Comparison of ENCODE assay signal across 12 cellular contexts in the genomic region with DNA sequence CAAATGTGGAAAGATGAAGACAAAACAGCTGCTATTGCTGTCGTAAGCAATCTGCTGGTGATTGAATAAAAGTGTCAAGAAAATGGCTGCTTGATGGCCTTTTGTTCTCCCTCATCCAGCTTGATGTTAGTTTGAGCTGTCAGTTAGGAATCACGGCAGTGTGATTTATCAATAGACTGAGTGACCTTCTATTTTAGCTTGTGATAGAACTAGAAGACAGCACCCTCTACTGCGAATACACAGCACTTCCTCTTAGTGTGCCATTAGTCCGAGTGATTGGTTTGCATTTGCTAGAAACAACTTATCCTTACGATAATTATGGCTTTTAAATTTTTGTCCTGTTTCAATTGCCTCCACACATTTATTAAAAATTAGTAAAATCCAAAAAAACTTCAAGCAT.
DNase-seq lines count a peak whose midpoint lies in the region; ATAC-seq, FAIRE-seq and TF ChIP-seq lines count a peak whose summit lies in the region.
"Had no signal": no experiment of that assay in that cellular context is flagged by ENCODE, and none has a peak within 500 bp of the region (broad histone marks: within the 10 kb centered on the region; RNA-seq: fewer than 3 reads in every experiment).

No MANE protein-coding gene starts in this region.

- intact Hi-C loops in HCT116 (cut with micrococcal nuclease) (no loop called here), colonic mucosa (cut with DNase I) (no loop called here)

- TF ChIP-seq CTCF in HCT116 (IDR thresholded peaks at IDR 0.05 in 2 of 3, conservative IDR thresholded peaks at IDR 0.05 in 1 of 3; ENCODE audit: borderline replicate concordance in 1 of 3, insufficient read depth in 1 of 3, low read depth in 2 of 3, low read length in 2 of 3), result peak in 2 of 3 experiments; percentile 42 to 49; a peak in 4 of 6 replicates
- peak; percentile 25 for TF ChIP-seq CTCF in bronchial epithelial cell (IDR thresholded peaks at IDR 0.05; ENCODE audit: insufficient read depth, low read length, severe bottlenecking)
- TF ChIP-seq CTCF in osteocyte (IDR thresholded peaks at IDR 0.05), result peak; percentile 22
- no peak for TF ChIP-seq CTCF in colonic mucosa (IDR thresholded peaks at IDR 0.05)

- peak; percentile 89 for ATAC-seq in HCT116
- no peak for ATAC-seq in natural killer cell treated with Interleukin-12 subunit alpha and Interleukin-12 subunit beta and Interleukin-15 and Interleukin-18, amount 100 ng/mL, for 72 hours
- ATAC-seq in stimulated activated effector memory CD8-positive, alpha-beta T cell treated with anti-CD3 and anti-CD28 coated beads, Interleukin-12 subunit alpha, Interleukin-12 subunit beta, amount 100 ng/mL, for 72 hours, result no peak

- no peak for FAIRE-seq in bronchial epithelial cell (lab: Jason Lieb, UNC)

- no peaks in the 10 kb centered on the region for H3K9me2 ChIP-seq in HCT116 (ENCODE audit: insufficient read depth)

- no peaks in the 10 kb centered on the region for H4K20me1 ChIP-seq in HCT116 (ENCODE audit: insufficient read depth)

- POLR2A ChIA-PET in HCT116 (lab: Charles Lee), result no interaction called here

- no peak overlapping the region for H3K27ac ChIP-seq in HCT116 (ENCODE audit: low read depth, low read length)
- H3K27ac ChIP-seq in colonic mucosa, result no peak overlapping the region
- H3K27ac ChIP-seq: esophagus muscularis mucosa, parathyroid adenoma, PC-9 had no signal

- H3K4me1 ChIP-seq in HCT116 (ENCODE audit: control insufficient read depth in 1 of 2, insufficient read depth in 2 of 2, low read length in 2 of 2) (no peaks in the 10 kb centered on the region), colonic mucosa (no peaks in the 10 kb centered on the region)
- H3K4me1 ChIP-seq: esophagus muscularis mucosa, parathyroid adenoma had no signal

- BruUV-seq in HCT116 (replicated peaks; lab: Mats Ljungman, UMichigan), result no TSS peak

- H3K9ac ChIP-seq in HCT116 (ENCODE audit: low read length) (no peak overlapping the region), colonic mucosa (ENCODE audit: low read depth in 2 of 2, low read length in 2 of 2) (no peak overlapping the region)
- H3K9ac ChIP-seq: parathyroid adenoma had no signal

- no peak overlapping the region for H3K4me3 Mint-ChIP-seq in osteocyte (ENCODE audit: unreplicated experiment)
- H3K4me3 Mint-ChIP-seq in natural killer cell treated with Interleukin-12 subunit alpha and Interleukin-12 subunit beta and Interleukin-15 and Interleukin-18, amount 100 ng/mL, for 72 hours, result no peak overlapping the region
- H3K4me3 Mint-ChIP-seq in stimulated activated effector memory CD8-positive, alpha-beta T cell treated with anti-CD3 and anti-CD28 coated beads, Interleukin-12 subunit alpha, Interleukin-12 subunit beta, amount 100 ng/mL, for 72 hours, result no peak overlapping the region

- TF ChIP-seq RAD21 in HCT116 (IDR thresholded peaks at IDR 0.05; ENCODE audit: low read depth), result peak; percentile 27; the same call in 1 of the 2 replicates

- H3K79me2 ChIP-seq in HCT116 (ENCODE audit: insufficient read depth, low read length), result no peaks in the 10 kb centered on the region
- H3K79me2 ChIP-seq: parathyroid adenoma had no signal

- peak overlapping the region; percentile 36 for H2AFZ ChIP-seq in HCT116 (ENCODE audit: low read depth, low read length, poor library complexity, severe bottlenecking)
- H2AFZ ChIP-seq: parathyroid adenoma, PC-9 had no signal

- H3K27me3 Mint-ChIP-seq in osteocyte (ENCODE audit: unreplicated experiment), result peaks cover 45% of the 10 kb centered on the region
- peaks cover 13 to 27% of the 10 kb centered on the region in 2 donors for H3K27me3 Mint-ChIP-seq in natural killer cell treated with Interleukin-12 subunit alpha and Interleukin-12 subunit beta and Interleukin-15 and Interleukin-18, amount 100 ng/mL, for 72 hours

- CTCF ChIA-PET in HCT116 (lab: Charles Lee), result interaction anchor here (0.6 to 1.9 kb wide), 8 partner anchors 9 to 85 kb away, joined by 3 to 9 read pairs (median 4); no protein-coding TSS in a partner anchor

- H3K9me3 ChIP-seq in HCT116 (ENCODE audit: control insufficient read depth in 1 of 2, insufficient read depth in 1 of 2, low read depth in 1 of 2, low read length in 2 of 2), result no peaks in the 10 kb centered on the region
- H3K9me3 ChIP-seq in colonic mucosa, result no peaks in the 10 kb centered on the region
- H3K9me3 ChIP-seq: esophagus muscularis mucosa had no signal

- H3K4me1 Mint-ChIP-seq in osteocyte (ENCODE audit: unreplicated experiment), result peaks cover 1% of the 10 kb centered on the region
- H3K4me1 Mint-ChIP-seq in natural killer cell treated with Interleukin-12 subunit alpha and Interleukin-12 subunit beta and Interleukin-15 and Interleukin-18, amount 100 ng/mL, for 72 hours (ENCODE audit: low read depth in 2 of 2), result no peaks in the 10 kb centered on the region
- H3K4me1 Mint-ChIP-seq in stimulated activated effector memory CD8-positive, alpha-beta T cell treated with anti-CD3 and anti-CD28 coated beads, Interleukin-12 subunit alpha, Interleukin-12 subunit beta, amount 100 ng/mL, for 72 hours, result no peaks in the 10 kb centered on the region

- peak overlapping the region; percentile 2; the same call in 1 of the 2 replicates for H3K4me2 ChIP-seq in HCT116 (ENCODE audit: low read length)
- H3K4me2 ChIP-seq: PC-9 had no signal

- DNase-seq in HCT116 (ENCODE audit: low read depth, low spot score) (peak; percentile 31), NCI-H524 (lab: John Stamatoyannopoulos, UW) (peak; percentile 25 to 73), bronchial epithelial cell (ENCODE audit: low read depth) (peak; percentile 33), osteocyte (ENCODE audit: extremely low spot score, unreplicated experiment) (no peak), colonic mucosa (no peak), GM03348 (ENCODE audit: low spot score) (no peak)
- no peak for DNase-seq in natural killer cell treated with Interleukin-12 subunit alpha and Interleukin-12 subunit beta and Interleukin-15 and Interleukin-18, amount 100 ng/mL, for 72 hours (ENCODE audit: low spot score)
- DNase-seq in stimulated activated effector memory CD8-positive, alpha-beta T cell treated with anti-CD3 and anti-CD28 coated beads, Interleukin-12 subunit alpha, Interleukin-12 subunit beta, amount 100 ng/mL, for 72 hours (ENCODE audit: low spot score in 2 of 2), result no peak
- DNase-seq: activated T-cell treated with anti-CD3 and anti-CD28 coated beads for 4 hours, PC-9 had no signal

- no peaks in the 10 kb centered on the region for H3K27me3 ChIP-seq in HCT116 (ENCODE audit: insufficient read depth, low read length)
- H3K27me3 ChIP-seq in bronchial epithelial cell (ENCODE audit: control insufficient read depth, insufficient read depth, low read length), result no peaks in the 10 kb centered on the region
- H3K27me3 ChIP-seq in colonic mucosa, result no peaks in the 10 kb centered on the region

- RAD21 ChIA-PET in HCT116 (lab: Charles Lee; ENCODE audit: low non-redundant PET in 1 of 2, low total read pairs in 2 of 2, uncharacterized antibody in 2 of 2, unreplicated experiment in 2 of 2), result no interaction called here

- no peak overlapping the region for H3K27ac Mint-ChIP-seq in osteocyte (ENCODE audit: unreplicated experiment)
- H3K27ac Mint-ChIP-seq in natural killer cell treated with Interleukin-12 subunit alpha and Interleukin-12 subunit beta and Interleukin-15 and Interleukin-18, amount 100 ng/mL, for 72 hours, result no peak overlapping the region
- H3K27ac Mint-ChIP-seq in stimulated activated effector memory CD8-positive, alpha-beta T cell treated with anti-CD3 and anti-CD28 coated beads, Interleukin-12 subunit alpha, Interleukin-12 subunit beta, amount 100 ng/mL, for 72 hours, result no peak overlapping the region

- no peak overlapping the region for H3K4me3 ChIP-seq in HCT116 (replicated peaks in 1 of 2; ENCODE audit: low read depth in 1 of 2, low read length in 2 of 2)
- no peak overlapping the region for H3K4me3 ChIP-seq in bronchial epithelial cell (ENCODE audit: low read depth, low read length)
- no peak overlapping the region for H3K4me3 ChIP-seq in colonic mucosa
- H3K4me3 ChIP-seq: esophagus muscularis mucosa, PC-9 had no signal

- no peaks in the 10 kb centered on the region for H3K36me3 Mint-ChIP-seq in osteocyte (ENCODE audit: unreplicated experiment)
- H3K36me3 Mint-ChIP-seq in natural killer cell treated with Interleukin-12 subunit alpha and Interleukin-12 subunit beta and Interleukin-15 and Interleukin-18, amount 100 ng/mL, for 72 hours, result no peaks in the 10 kb centered on the region
- H3K36me3 Mint-ChIP-seq in stimulated activated effector memory CD8-positive, alpha-beta T cell treated with anti-CD3 and anti-CD28 coated beads, Interleukin-12 subunit alpha, Interleukin-12 subunit beta, amount 100 ng/mL, for 72 hours, result no peaks in the 10 kb centered on the region

- no peaks in the 10 kb centered on the region for H3K36me3 ChIP-seq in HCT116 (ENCODE audit: control insufficient read depth in 1 of 2, insufficient read depth in 2 of 2, low read length in 2 of 2)
- no peaks in the 10 kb centered on the region for H3K36me3 ChIP-seq in bronchial epithelial cell (ENCODE audit: control insufficient read depth, insufficient read depth, low read length)
- no peaks in the 10 kb centered on the region for H3K36me3 ChIP-seq in colonic mucosa
- H3K36me3 ChIP-seq: esophagus muscularis mucosa had no signal

- no peak for TF ChIP-seq POLR2A in HCT116 (IDR thresholded peaks at IDR 0.05; ENCODE audit: borderline replicate concordance, extremely low read depth, insufficient read depth, insufficient read length)

- no peaks in the 10 kb centered on the region for H3K9me3 Mint-ChIP-seq in osteocyte (ENCODE audit: unreplicated experiment)
- H3K9me3 Mint-ChIP-seq in natural killer cell treated with Interleukin-12 subunit alpha and Interleukin-12 subunit beta and Interleukin-15 and Interleukin-18, amount 100 ng/mL, for 72 hours, result no peaks in the 10 kb centered on the region
- H3K9me3 Mint-ChIP-seq in stimulated activated effector memory CD8-positive, alpha-beta T cell treated with anti-CD3 and anti-CD28 coated beads, Interleukin-12 subunit alpha, Interleukin-12 subunit beta, amount 100 ng/mL, for 72 hours, result no peaks in the 10 kb centered on the region

TF ChIP-seq in HCT116, 20 proteins besides CTCF, POLR2A, EP300 and RAD21 (continues in another document):
- TF ChIP-seq, protein P1, sequence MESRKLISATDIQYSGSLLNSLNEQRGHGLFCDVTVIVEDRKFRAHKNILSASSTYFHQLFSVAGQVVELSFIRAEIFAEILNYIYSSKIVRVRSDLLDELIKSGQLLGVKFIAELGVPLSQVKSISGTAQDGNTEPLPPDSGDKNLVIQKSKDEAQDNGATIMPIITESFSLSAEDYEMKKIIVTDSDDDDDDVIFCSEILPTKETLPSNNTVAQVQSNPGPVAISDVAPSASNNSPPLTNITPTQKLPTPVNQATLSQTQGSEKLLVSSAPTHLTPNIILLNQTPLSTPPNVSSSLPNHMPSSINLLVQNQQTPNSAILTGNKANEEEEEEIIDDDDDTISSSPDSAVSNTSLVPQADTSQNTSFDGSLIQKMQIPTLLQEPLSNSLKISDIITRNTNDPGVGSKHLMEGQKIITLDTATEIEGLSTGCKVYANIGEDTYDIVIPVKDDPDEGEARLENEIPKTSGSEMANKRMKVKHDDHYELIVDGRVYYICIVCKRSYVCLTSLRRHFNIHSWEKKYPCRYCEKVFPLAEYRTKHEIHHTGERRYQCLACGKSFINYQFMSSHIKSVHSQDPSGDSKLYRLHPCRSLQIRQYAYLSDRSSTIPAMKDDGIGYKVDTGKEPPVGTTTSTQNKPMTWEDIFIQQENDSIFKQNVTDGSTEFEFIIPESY (IDR thresholded peaks at IDR 0.05; ENCODE audit: extremely low read depth, insufficient replicate concordance, low read length), result no peak
- no peak for TF ChIP-seq POLR2AphosphoS5 (IDR thresholded peaks at IDR 0.05; ENCODE audit: low read depth, low read length)

Comparison
In these comparisons a context has a peak if more than half of its experiments do, and no peak if none do; other contexts are left out.
1. DNase-seq: peak in HCT116 (single experiment), NCI-H524 (2 of 2) and bronchial epithelial cell (single experiment); none in osteocyte (single experiment), colonic mucosa (single experiment), natural killer cell treated with Interleukin-12 subunit alpha and Interleukin-12 subunit beta and Interleukin-15 and Interleukin-18, amount 100 ng/mL, for 72 hours (single experiment), GM03348 (single experiment) and stimulated activated effector memory CD8-positive, alpha-beta T cell treated with anti-CD3 and anti-CD28 coated beads, Interleukin-12 subunit alpha, Interleukin-12 subunit beta, amount 100 ng/mL, for 72 hours (0 of 2).